In genomic region chr2:33412920-33413319, GRCh38 we compare ENCODE assay signal across 8 cellular contexts.
A peak's percentile ranks its signal among the peaks of the same experiment; 100 is the strongest.
DNase-seq lines count a peak whose midpoint lies in the region; ATAC-seq and TF ChIP-seq lines count a peak whose summit lies in the region.

No MANE protein-coding gene starts in this region.

- no peak overlapping the region for H2BK120ac ChIP-seq in H9 (ENCODE audit: low read depth, low read length, poor library complexity, severe bottlenecking)

- no peak overlapping the region for H2AK5ac ChIP-seq in H9 (ENCODE audit: insufficient read length, low read length)

- H3K27me3 ChIP-seq in H9 (ENCODE audit: insufficient read depth, low read length), result no peaks in the 10 kb centered on the region

- no peak overlapping the region for H4K91ac ChIP-seq in H9 (ENCODE audit: insufficient read length, low read depth, low read length)

- in situ Hi-C loops in G401 (cut with HindIII; ENCODE audit: low sequenced_read_pairs), result no loop called here

- peaks cover 5 to 8% (median 6%) of the 10 kb centered on the region in 3 experiments for H3K36me3 Mint-ChIP-seq in H9 (ENCODE audit: insufficient read depth in 1 of 3, low read depth in 3 of 3)
- no peaks in the 10 kb centered on the region for H3K36me3 Mint-ChIP-seq in immature natural killer cell
- H3K36me3 Mint-ChIP-seq in activated T-cell treated with anti-CD3 and anti-CD28 coated beads, Interleukin-2, amount 50 U/mL, for 4 hours (ENCODE audit: insufficient read depth), result no peaks in the 10 kb centered on the region

- H3K9me3 ChIP-seq in H9 (ENCODE audit: control insufficient read depth, low read depth, low read length), result no peaks in the 10 kb centered on the region

- no peaks in the 10 kb centered on the region for H3K79me2 ChIP-seq in H9 (ENCODE audit: insufficient read depth, low read length)

- H3K4me2 ChIP-seq in H9 (ENCODE audit: insufficient read depth, insufficient read length, low read length), result no peak overlapping the region

- TF ChIP-seq CTCF in H9 (conservative IDR thresholded peaks at IDR 0.05) (peak; percentile 53), VCaP (conservative IDR thresholded peaks at IDR 0.05) (peak; percentile 36; the same call in 1 of the 2 replicates), coronary artery (IDR thresholded peaks at IDR 0.05) (no peak)

- H3K18ac ChIP-seq in H9 (ENCODE audit: insufficient read length, low read depth, low read length), result no peak overlapping the region

- H3K27ac ChIP-seq in H9 (ENCODE audit: insufficient read length, low read depth, low read length), result no peak overlapping the region
- no peak overlapping the region for H3K27ac ChIP-seq in VCaP
- peak overlapping the region in 1 of 2 donors; percentile 76 for H3K27ac ChIP-seq in coronary artery

- H3K27me3 Mint-ChIP-seq in H9 (ENCODE audit: low read depth) (no peaks in the 10 kb centered on the region), immature natural killer cell (ENCODE audit: low read depth in 3 of 3) (peaks cover 0 to 5% (median 3%) of the 10 kb centered on the region in 3 donors)
- peaks cover 3% of the 10 kb centered on the region for H3K27me3 Mint-ChIP-seq in activated T-cell treated with anti-CD3 and anti-CD28 coated beads, Interleukin-2, amount 50 U/mL, for 4 hours (ENCODE audit: low read depth)

- no peak for ATAC-seq in activated T-cell treated with anti-CD3 and anti-CD28 coated beads, Interleukin-2, amount 50 U/mL, for 4 hours

- no peak overlapping the region for H4K5ac ChIP-seq in H9 (ENCODE audit: insufficient read length, low read depth, low read length)

- H3K4me3 Mint-ChIP-seq in H9, result no peak overlapping the region
- H3K4me3 Mint-ChIP-seq in immature natural killer cell, result no peak overlapping the region
- H3K4me3 Mint-ChIP-seq in activated T-cell treated with anti-CD3 and anti-CD28 coated beads, Interleukin-2, amount 50 U/mL, for 4 hours, result no peak overlapping the region

- no peak overlapping the region for H3T11ph ChIP-seq in H9 (ENCODE audit: low read length)

- H2BK20ac ChIP-seq in H9 (ENCODE audit: low read depth, low read length, poor library complexity, severe bottlenecking), result no peak overlapping the region

- WGBS in H9 (ENCODE audit: extremely low coverage, insufficient read length, low lambda C conversion rate), result no CpG with 5 or more reads among the region's 1 CpG

- DNase-seq in AG08396 (ENCODE audit: low spot score), result peak; percentile 45
- no peak for DNase-seq in H9
- DNase-seq in iPS-NIHi11 (ENCODE audit: low spot score), result peak; percentile 37
- DNase-seq in G401 (ENCODE audit: low spot score), result no peak
- no peak for DNase-seq in immature natural killer cell
- no peak for DNase-seq in activated T-cell treated with anti-CD3 and anti-CD28 coated beads, Interleukin-2, amount 50 U/mL, for 4 hours
- no peak for DNase-seq in coronary artery (ENCODE audit: low spot score)

- no peaks in the 10 kb centered on the region for H3K4me1 ChIP-seq in H9 (ENCODE audit: insufficient read depth, low read length)

- H3K23ac ChIP-seq in H9 (ENCODE audit: insufficient read length, low read depth, low read length), result no peak overlapping the region

- H4K8ac ChIP-seq in H9 (replicated peaks; ENCODE audit: insufficient read length, low read depth, low read length), result no peak overlapping the region

- no peak overlapping the region for H2AFZ ChIP-seq in H9 (ENCODE audit: low read length)

- H3K79me1 ChIP-seq in H9 (ENCODE audit: insufficient read depth, low read depth, low read length, poor library complexity, severe bottlenecking), result no peaks in the 10 kb centered on the region

- H3K9ac ChIP-seq in H9 (ENCODE audit: extremely low read depth, insufficient read length, low read length), result no peak overlapping the region

- H3K9me3 Mint-ChIP-seq in H9 (peaks cover 7% of the 10 kb centered on the region in 2 experiments), immature natural killer cell (peaks cover 0 to 5% (median 0%) of the 10 kb centered on the region in 6 donors)
- H3K9me3 Mint-ChIP-seq in activated T-cell treated with anti-CD3 and anti-CD28 coated beads, Interleukin-2, amount 50 U/mL, for 4 hours, result peaks cover 8% of the 10 kb centered on the region

- no peaks in the 10 kb centered on the region for H3K23me2 ChIP-seq in H9 (ENCODE audit: insufficient read length, low read depth, low read length, poor library complexity, severe bottlenecking)

- no peak overlapping the region for H3K14ac ChIP-seq in H9 (ENCODE audit: insufficient read depth, low read length)

- no peak overlapping the region for H2BK15ac ChIP-seq in H9 (ENCODE audit: low read depth, low read length)

- H2BK12ac ChIP-seq in H9 (ENCODE audit: insufficient read length, low read depth, low read length), result no peak overlapping the region

- H3K27ac Mint-ChIP-seq in H9, result peak overlapping the region in 1 of 3 experiments; percentile 28; a peak in 1 of 7 replicates
- H3K27ac Mint-ChIP-seq in immature natural killer cell, result no peak overlapping the region

- no peak overlapping the region for H2BK5ac ChIP-seq in H9 (ENCODE audit: insufficient read length, low read length)

- no peak overlapping the region for H3K4ac ChIP-seq in H9 (ENCODE audit: low read depth, low read length)

- H3K4me1 Mint-ChIP-seq in H9, result peaks cover 3 to 4% of the 10 kb centered on the region in 2 experiments; a peak in 3 of 4 replicates
- H3K4me1 Mint-ChIP-seq in immature natural killer cell, result no peaks in the 10 kb centered on the region
- H3K4me1 Mint-ChIP-seq in activated T-cell treated with anti-CD3 and anti-CD28 coated beads, Interleukin-2, amount 50 U/mL, for 4 hours (ENCODE audit: low read depth), result no peaks in the 10 kb centered on the region

- H4K20me1 ChIP-seq in H9 (ENCODE audit: control insufficient read depth, insufficient read depth, insufficient read length), result no peaks in the 10 kb centered on the region

- H3K56ac ChIP-seq in H9 (ENCODE audit: insufficient read length, low read depth, low read length), result no peak overlapping the region

- no peak overlapping the region for H3K4me3 ChIP-seq in coronary artery

Comparison
In these comparisons a context has a peak if more than half of its experiments do, and no peak if none do; other contexts are left out.
1. DNase-seq: peak in AG08396 (single experiment) and iPS-NIHi11 (single experiment); none in H9 (single experiment), G401 (single experiment), immature natural killer cell (0 of 3), activated T-cell treated with anti-CD3 and anti-CD28 coated beads, Interleukin-2, amount 50 U/mL, for 4 hours (single experiment) and coronary artery (single experiment).